8 cellular contexts compared by ENCODE assay signal in the genomic region with DNA sequence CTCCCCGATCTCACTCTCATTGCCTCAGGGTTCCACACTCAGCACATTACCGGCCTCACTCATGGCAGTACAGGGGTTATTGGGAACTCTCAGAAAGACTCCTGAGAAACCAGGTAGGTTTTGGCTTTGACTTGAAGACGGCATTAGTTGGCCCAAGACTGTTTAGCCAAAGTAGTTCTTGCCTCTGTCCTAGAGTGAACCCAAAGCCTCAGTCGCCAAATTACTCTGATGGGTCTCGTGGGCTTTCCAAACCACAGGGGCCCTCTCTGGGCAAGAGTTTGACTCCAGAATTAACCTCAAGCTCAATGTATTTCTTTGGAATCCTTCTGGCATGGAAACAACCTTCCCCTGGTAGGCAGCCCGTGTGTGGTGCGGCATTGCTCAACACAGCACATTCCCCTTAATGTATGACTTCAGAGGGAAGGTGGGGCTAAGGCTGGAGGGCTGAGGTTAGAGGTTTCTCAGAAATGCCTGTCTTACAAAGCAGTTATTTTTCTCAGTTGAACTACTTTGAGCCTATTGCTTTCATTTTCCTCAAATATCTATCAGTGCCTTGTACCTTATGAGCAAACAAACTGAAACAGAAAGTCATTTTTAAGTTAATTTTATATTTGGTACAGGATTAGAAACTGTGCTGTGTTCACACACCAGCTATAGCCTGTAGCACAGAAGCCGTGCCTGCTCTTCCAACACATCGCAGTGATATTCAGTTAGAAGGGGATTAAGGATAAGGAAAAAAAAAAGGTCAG.
DNase-seq lines count a peak whose midpoint lies in the region; ATAC-seq lines count a peak whose summit lies in the region.

No MANE protein-coding gene starts in this region.

- no peak overlapping the region for H3K4me3 ChIP-seq in CD4-positive, alpha-beta memory T cell (ENCODE audit: low read length in 2 of 2)

- H3K27ac Mint-ChIP-seq in CD4-positive, alpha-beta memory T cell, result no peak overlapping the region

- H3K4me1 Mint-ChIP-seq in CD4-positive, alpha-beta memory T cell, result peaks cover 0 to 1% (median 0%) of the 10 kb centered on the region in 4 donors

- CTCF ChIA-PET in CD4-positive, alpha-beta memory T cell (lab: Charles Lee; ENCODE audit: partially characterized antibody), result no interaction called here

- H3K9me3 Mint-ChIP-seq in CD4-positive, alpha-beta memory T cell, result peaks cover 0 to 2% (median 0%) of the 10 kb centered on the region in 8 donors

- peak; percentile 77 for DNase-seq in AG08395 (ENCODE audit: low spot score)
- peak; percentile 76 for DNase-seq in SK-MEL-5 (ENCODE audit: low read depth, low spot score)
- DNase-seq in iPS-NIHi11 (ENCODE audit: low spot score), result peak; percentile 13
- DNase-seq in CD4-positive, alpha-beta memory T cell, result no peak
- no peak for DNase-seq in HUDEP-2 (lab: John Stamatoyannopoulos, UW; ENCODE audit: unreplicated experiment in 76 of 76)
- DNase-seq in middle frontal gyrus (ENCODE audit: extremely low spot score, low spot score), result no peak

- H3K36me3 ChIP-seq in CD4-positive, alpha-beta memory T cell (ENCODE audit: insufficient read depth, low read length), result no peaks in the 10 kb centered on the region

- peak overlapping the region in 3 of 8 donors; percentile 5 to 36 (median 12) for H3K4me3 Mint-ChIP-seq in CD4-positive, alpha-beta memory T cell

- H3K27me3 Mint-ChIP-seq in CD4-positive, alpha-beta memory T cell, result no peaks in the 10 kb centered on the region

- H3K4me1 ChIP-seq in CD4-positive, alpha-beta memory T cell (ENCODE audit: insufficient read depth, low read length), result no peaks in the 10 kb centered on the region

- H3K9me3 ChIP-seq in CD4-positive, alpha-beta memory T cell (ENCODE audit: control insufficient read depth in 1 of 2, low read length in 2 of 2), result no peaks in the 10 kb centered on the region

- H3K27ac ChIP-seq in CD4-positive, alpha-beta memory T cell (ENCODE audit: low read depth, low read length), result no peak overlapping the region

- no peaks in the 10 kb centered on the region for H3K36me3 Mint-ChIP-seq in CD4-positive, alpha-beta memory T cell

- POLR2A ChIA-PET in CD4-positive, alpha-beta memory T cell (lab: Charles Lee; ENCODE audit: partially characterized antibody), result no interaction called here

- intact Hi-C loops in CD4-positive, alpha-beta memory T cell (cut with micrococcal nuclease), result no loop called here

- in situ Hi-C loops in SK-MEL-5 (cut with HindIII; ENCODE audit: low pct_unique_long_range_greater_than_20kb, low sequenced_read_pairs), result no loop called here

- no peaks in the 10 kb centered on the region for H3K27me3 ChIP-seq in CD4-positive, alpha-beta memory T cell (ENCODE audit: insufficient read depth, low read length)

- ATAC-seq in GM18907 (IDR thresholded peaks at IDR 0.05; ENCODE audit: unreplicated experiment) (peak; percentile 99), HG03025 (IDR thresholded peaks at IDR 0.05; ENCODE audit: low FRiP score, unreplicated experiment) (peak; percentile 100)

Comparison
In these comparisons a context has a peak if more than half of its experiments do, and no peak if none do; other contexts are left out.
1. DNase-seq: peak in AG08395 (single experiment), SK-MEL-5 (single experiment) and iPS-NIHi11 (single experiment); none in CD4-positive, alpha-beta memory T cell (0 of 5), HUDEP-2 (0 of 76) and middle frontal gyrus (single experiment).